ENCODE assay signal across 1 cellular context in the genomic region with DNA sequence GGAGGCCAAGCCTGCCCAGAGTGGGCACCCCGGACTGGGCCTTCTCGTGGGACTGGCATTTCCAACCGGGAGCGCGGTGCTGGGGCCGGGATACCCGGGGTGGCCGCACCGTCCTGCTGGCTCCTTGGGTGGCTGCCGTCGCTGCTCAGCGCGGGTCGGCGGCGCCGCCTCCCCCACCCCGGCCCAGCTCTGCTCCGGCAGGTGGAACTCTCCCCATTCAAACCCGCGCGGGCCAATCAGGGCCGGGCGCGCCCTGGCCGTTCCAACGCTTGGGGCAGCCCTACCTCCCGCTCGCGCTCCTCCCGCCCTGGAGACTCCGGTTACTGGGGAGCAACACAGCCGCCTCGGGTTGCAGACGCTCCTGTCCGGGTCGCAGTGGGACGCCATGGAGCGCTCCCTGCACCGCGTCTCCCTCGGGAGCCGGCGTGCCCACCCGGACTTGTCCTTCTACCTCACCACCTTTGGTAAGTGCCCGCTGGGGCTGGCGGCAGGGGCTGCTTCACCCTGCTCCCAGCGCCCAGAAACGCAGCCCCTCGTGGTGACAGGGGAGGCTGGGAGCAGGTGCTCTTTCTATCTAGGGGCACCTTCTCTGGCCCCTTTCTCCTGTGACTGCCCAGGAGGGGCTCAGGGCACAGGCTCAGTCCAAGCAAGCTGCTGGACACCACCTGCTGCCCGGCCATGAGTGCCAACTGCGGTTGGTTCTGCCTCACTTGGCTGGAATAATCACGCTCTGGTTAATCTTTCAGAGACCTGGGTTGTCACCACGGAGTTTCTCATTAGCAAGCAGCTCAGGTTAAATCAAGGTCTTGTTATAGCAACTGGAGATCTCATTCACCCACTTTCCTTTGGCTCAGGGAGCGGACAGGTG.
TF ChIP-seq lines count a peak whose summit lies in the region.

A gene (plus strand): TSS at position 310 of the 868 bp plus-strand sequence. CDS start 76 bp downstream, at position 386.

TF ChIP-seq in K562, 482 proteins besides CTCF, POLR2A, EP300 and RAD21 (continued from another document):
- TF ChIP-seq, protein P1, sequence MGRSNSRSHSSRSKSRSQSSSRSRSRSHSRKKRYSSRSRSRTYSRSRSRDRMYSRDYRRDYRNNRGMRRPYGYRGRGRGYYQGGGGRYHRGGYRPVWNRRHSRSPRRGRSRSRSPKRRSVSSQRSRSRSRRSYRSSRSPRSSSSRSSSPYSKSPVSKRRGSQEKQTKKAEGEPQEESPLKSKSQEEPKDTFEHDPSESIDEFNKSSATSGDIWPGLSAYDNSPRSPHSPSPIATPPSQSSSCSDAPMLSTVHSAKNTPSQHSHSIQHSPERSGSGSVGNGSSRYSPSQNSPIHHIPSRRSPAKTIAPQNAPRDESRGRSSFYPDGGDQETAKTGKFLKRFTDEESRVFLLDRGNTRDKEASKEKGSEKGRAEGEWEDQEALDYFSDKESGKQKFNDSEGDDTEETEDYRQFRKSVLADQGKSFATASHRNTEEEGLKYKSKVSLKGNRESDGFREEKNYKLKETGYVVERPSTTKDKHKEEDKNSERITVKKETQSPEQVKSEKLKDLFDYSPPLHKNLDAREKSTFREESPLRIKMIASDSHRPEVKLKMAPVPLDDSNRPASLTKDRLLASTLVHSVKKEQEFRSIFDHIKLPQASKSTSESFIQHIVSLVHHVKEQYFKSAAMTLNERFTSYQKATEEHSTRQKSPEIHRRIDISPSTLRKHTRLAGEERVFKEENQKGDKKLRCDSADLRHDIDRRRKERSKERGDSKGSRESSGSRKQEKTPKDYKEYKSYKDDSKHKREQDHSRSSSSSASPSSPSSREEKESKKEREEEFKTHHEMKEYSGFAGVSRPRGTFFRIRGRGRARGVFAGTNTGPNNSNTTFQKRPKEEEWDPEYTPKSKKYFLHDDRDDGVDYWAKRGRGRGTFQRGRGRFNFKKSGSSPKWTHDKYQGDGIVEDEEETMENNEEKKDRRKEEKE (IDR thresholded peaks at IDR 0.05; ENCODE audit: borderline replicate concordance in 1 of 2, control insufficient read depth in 1 of 2, low read depth in 2 of 2, low read length in 1 of 2), result no peak
- no peak for TF ChIP-seq TCFL5 (CRISPR knock-in tag; conservative IDR thresholded peaks at IDR 0.05)
